Comparison of ENCODE assay signal across 19 cellular contexts in genomic region chr18:49597556-49597955, GRCh38. TPM values are rescaled to one million over a fixed set of nuclear protein-coding genes. Genes with fewer than 3 reads are reported as not detected.
DNase-seq lines count a peak whose midpoint lies in the region; ATAC-seq and TF ChIP-seq lines count a peak whose summit lies in the region.
"Had no signal": no experiment of that assay in that cellular context is flagged by ENCODE, and none has a peak within 500 bp of the region (broad histone marks: within the 10 kb centered on the region; RNA-seq: fewer than 3 reads in every experiment).

No MANE protein-coding gene starts in this region.

- 76% methylated on average over 4 of the region's 4 CpGs for WGBS in right lobe of liver (ENCODE audit: insufficient coverage, low coverage, low lambda C conversion rate, missing lambda C conversion rate)
- 53% methylated on average over 4 of the region's 4 CpGs for WGBS in suprapubic skin

- TF ChIP-seq EP300 in suprapubic skin (IDR thresholded peaks at IDR 0.05), result no peak

- intact Hi-C loops in right lobe of liver (cut with DNase I), result no loop called here

- H3K36me3 Mint-ChIP-seq in brain, result peaks cover 6% of the 10 kb centered on the region
- peaks cover 4% of the 10 kb centered on the region for H3K36me3 Mint-ChIP-seq in mesothelial cell of epicardium
- H3K36me3 Mint-ChIP-seq: naive B cell; stimulated activated effector memory CD8-positive, alpha-beta T cell treated with anti-CD3 and anti-CD28 coated beads, Interleukin-12 subunit alpha, Interleukin-12 subunit beta, amount 100 ng/mL, for 72 hours had no signal

- H3K27me3 Mint-ChIP-seq in brain (peaks cover 3% of the 10 kb centered on the region), mesothelial cell of epicardium (ENCODE audit: low read depth) (no peaks in the 10 kb centered on the region)

- peaks cover 0 to 4% (median 0%) of the 10 kb centered on the region in 4 donors for H3K4me1 ChIP-seq in right lobe of liver
- H3K4me1 ChIP-seq in suprapubic skin, result no peaks in the 10 kb centered on the region
- H3K4me1 ChIP-seq: spleen, tibial nerve had no signal

- TF ChIP-seq POLR2A in right lobe of liver (IDR thresholded peaks at IDR 0.05) (no peak), suprapubic skin (IDR thresholded peaks at IDR 0.05) (no peak)

- H3K27ac Mint-ChIP-seq in brain, result peak overlapping the region; percentile 18 to 89 (median 39)
- H3K27ac Mint-ChIP-seq in mesothelial cell of epicardium, result no peak overlapping the region
- H3K27ac Mint-ChIP-seq: activated CD4-positive, alpha-beta memory T cell treated with anti-CD3 and anti-CD28 coated beads, Interleukin-2, amount 10 ng/mL, durations not matched to agents 7 days and 5 days; activated T-cell treated with anti-CD3 and anti-CD28 coated beads, Interleukin-2, amount 50 U/mL, for 72 hours; naive B cell; stimulated activated effector memory CD8-positive, alpha-beta T cell treated with anti-CD3 and anti-CD28 coated beads, Interleukin-12 subunit alpha, Interleukin-12 subunit beta, amount 100 ng/mL, for 72 hours had no signal

- H3K9me3 ChIP-seq in right lobe of liver (no peaks in the 10 kb centered on the region), suprapubic skin (no peaks in the 10 kb centered on the region)
- H3K9me3 ChIP-seq: spleen, tibial nerve had no signal

- H3K4me3 Mint-ChIP-seq in brain (peak overlapping the region in 1 of 5 experiments; percentile 3), mesothelial cell of epicardium (no peak overlapping the region)
- H3K4me3 Mint-ChIP-seq: activated CD4-positive, alpha-beta memory T cell treated with anti-CD3 and anti-CD28 coated beads, Interleukin-2, amount 10 ng/mL, durations not matched to agents 7 days and 5 days; activated T-cell treated with anti-CD3 and anti-CD28 coated beads, Interleukin-2, amount 50 U/mL, for 72 hours; naive B cell; stimulated activated effector memory CD8-positive, alpha-beta T cell treated with anti-CD3 and anti-CD28 coated beads, Interleukin-12 subunit alpha, Interleukin-12 subunit beta, amount 100 ng/mL, for 72 hours had no signal

- DNase-seq in EH (ENCODE audit: low read depth), result peak; percentile 38
- DNase-seq in M059J (ENCODE audit: low read depth), result peak; percentile 99
- DNase-seq in right lobe of liver, result no peak
- DNase-seq in activated CD4-positive, alpha-beta T cell treated with anti-CD3 and anti-CD28 coated beads for 48 hours, result no peak
- no peak for DNase-seq in mesothelial cell of epicardium (ENCODE audit: low spot score in 2 of 2, unreplicated experiment in 2 of 2)
- DNase-seq in suprapubic skin (ENCODE audit: low spot score in 2 of 2), result no peak
- DNase-seq: activated CD4-positive, alpha-beta memory T cell treated with anti-CD3 and anti-CD28 coated beads, Interleukin-2, amount 10 ng/mL, durations not matched to agents 7 days and 5 days; activated T-cell treated with anti-CD3 and anti-CD28 coated beads, Interleukin-2, amount 50 U/mL, for 72 hours; effector memory CD4-positive, alpha-beta T cell; KBM-7; left ventricle myocardium superior; naive B cell; NCI-H446 treated with DMSO at 0.1 percent for 48 hours; spleen had no signal

- TF ChIP-seq CTCF in brain (conservative IDR thresholded peaks at IDR 0.05) (no peak), right lobe of liver (IDR thresholded peaks at IDR 0.05) (no peak), mesothelial cell of epicardium (IDR thresholded peaks at IDR 0.05; ENCODE audit: unreplicated experiment) (no peak), suprapubic skin (IDR thresholded peaks at IDR 0.05) (no peak)

- H3K27ac ChIP-seq in right lobe of liver, result peak overlapping the region in 1 of 3 donors; percentile 16
- no peak overlapping the region for H3K27ac ChIP-seq in suprapubic skin
- H3K27ac ChIP-seq: spleen, tibial nerve had no signal

- no peaks in the 10 kb centered on the region for H3K27me3 ChIP-seq in right lobe of liver
- H3K27me3 ChIP-seq in suprapubic skin, result no peaks in the 10 kb centered on the region
- H3K27me3 ChIP-seq: tibial nerve had no signal

- peaks cover 23% of the 10 kb centered on the region for H3K4me1 Mint-ChIP-seq in brain
- H3K4me1 Mint-ChIP-seq in mesothelial cell of epicardium, result peaks cover 3% of the 10 kb centered on the region
- H3K4me1 Mint-ChIP-seq: naive B cell had no signal

- peak in 3 of 4 donors; percentile 44 to 65 (median 55) for ATAC-seq in right lobe of liver
- no peak for ATAC-seq in GM21723 (IDR thresholded peaks at IDR 0.05; ENCODE audit: unreplicated experiment)
- ATAC-seq: activated T-cell treated with anti-CD3 and anti-CD28 coated beads, Interleukin-2, amount 50 U/mL, for 72 hours; left ventricle myocardium superior; stimulated activated effector memory CD8-positive, alpha-beta T cell treated with anti-CD3 and anti-CD28 coated beads, Interleukin-12 subunit alpha, Interleukin-12 subunit beta, amount 100 ng/mL, for 72 hours had no signal

- peaks cover 0 to 8% (median 5%) of the 10 kb centered on the region in 5 experiments for H3K9me3 Mint-ChIP-seq in brain
- peaks cover 12% of the 10 kb centered on the region for H3K9me3 Mint-ChIP-seq in mesothelial cell of epicardium
- H3K9me3 Mint-ChIP-seq: activated CD4-positive, alpha-beta memory T cell treated with anti-CD3 and anti-CD28 coated beads, Interleukin-2, amount 10 ng/mL, durations not matched to agents 7 days and 5 days; activated T-cell treated with anti-CD3 and anti-CD28 coated beads, Interleukin-2, amount 50 U/mL, for 72 hours; stimulated activated effector memory CD8-positive, alpha-beta T cell treated with anti-CD3 and anti-CD28 coated beads, Interleukin-12 subunit alpha, Interleukin-12 subunit beta, amount 100 ng/mL, for 72 hours had no signal

- H3K4me3 ChIP-seq in right lobe of liver (no peak overlapping the region), suprapubic skin (no peak overlapping the region)
- H3K4me3 ChIP-seq: spleen, tibial nerve had no signal

- H3K36me3 ChIP-seq in right lobe of liver (no peaks in the 10 kb centered on the region), suprapubic skin (no peaks in the 10 kb centered on the region)
- H3K36me3 ChIP-seq: spleen, tibial nerve had no signal

RNA-seq across cellular contexts. Expression of gene LIPG, which starts 35.7 kb away (rescaled TPM):
- total RNA-seq in M059J (2014; rRNA removed; shearing (Covaris generic)), result 37.9 and 66.5 TPM in 2 replicates
- polyA plus RNA-seq in brain (ENCODE audit: insufficient read depth, low read depth, low replicate concordance), result 0.44 TPM
- total RNA-seq in right lobe of liver (100 to 1,000 TPM in 1 of 6 experiments, 10 to 100 TPM in 5; 35.0 to 120 (median 59.1) TPM), mesothelial cell of epicardium (22.3 to 26.0 TPM (median 25.7 TPM) in 3 replicates), suprapubic skin (10 to 100 TPM in 1 of 4 donors, 1 to 10 TPM in 3; 6.9 to 11.8 (median 9.1) TPM)
- total RNA-seq: activated CD4-positive, alpha-beta memory T cell treated with anti-CD3 and anti-CD28 coated beads, Interleukin-2, amount 10 ng/mL, durations not matched to agents 7 days and 5 days; left ventricle myocardium superior; OCI-LY7 had no signal

Comparison
In these comparisons a context has a peak if more than half of its experiments do, and no peak if none do; other contexts are left out.
1. DNase-seq: peak in EH (single experiment) and M059J (single experiment); none in right lobe of liver (0 of 3), activated CD4-positive, alpha-beta T cell treated with anti-CD3 and anti-CD28 coated beads for 48 hours (single experiment), mesothelial cell of epicardium (0 of 2) and suprapubic skin (0 of 2).